ENCODE assay signal across 17 cellular contexts in the genomic region with DNA sequence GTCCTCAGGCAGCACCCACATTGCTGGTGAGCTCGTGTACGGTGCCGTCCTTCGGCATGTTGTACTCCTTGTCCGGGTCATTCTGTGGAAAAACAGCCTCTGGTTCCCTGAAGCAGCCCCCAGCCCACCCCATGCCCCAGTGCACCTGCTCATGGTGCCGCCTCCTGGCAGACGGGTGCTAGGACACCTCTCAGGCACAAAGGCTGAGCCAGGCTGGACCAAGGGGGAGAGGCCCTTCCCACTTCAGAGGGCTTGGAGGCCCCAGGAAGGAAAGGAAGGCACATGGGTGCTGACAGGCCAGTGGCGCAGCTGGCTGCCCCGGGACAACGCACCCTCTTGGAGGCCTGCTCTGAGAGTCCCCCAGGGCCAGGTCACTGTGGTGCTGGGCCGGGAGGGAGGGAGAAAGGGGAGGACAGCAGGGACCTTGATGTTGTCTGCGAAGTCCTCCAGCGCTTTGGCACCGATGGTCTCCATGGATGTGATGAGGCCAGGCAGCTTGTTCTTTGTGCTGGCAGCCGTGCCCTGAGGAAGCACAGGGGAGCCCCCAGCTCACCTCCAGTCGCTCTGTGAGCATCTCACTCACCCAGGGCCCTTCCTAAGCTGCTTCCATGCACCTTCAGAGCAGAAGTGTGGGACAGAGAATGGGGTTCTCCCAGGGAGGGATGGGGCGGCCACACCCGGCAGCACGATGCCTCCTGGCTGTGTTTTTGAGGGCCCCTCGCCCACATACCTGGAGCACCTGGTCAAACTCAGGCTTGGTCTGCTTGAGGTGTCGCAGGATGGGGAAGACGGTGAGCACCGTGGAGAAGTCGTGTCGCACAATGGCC. TPM values are rescaled to one million over a fixed set of nuclear protein-coding genes. Genes with fewer than 3 reads are reported as not detected.
DNase-seq lines count a peak whose midpoint lies in the region; ATAC-seq and TF ChIP-seq lines count a peak whose summit lies in the region.
"Had no signal": no experiment of that assay in that cellular context is flagged by ENCODE, and none has a peak within 500 bp of the region (broad histone marks: within the 10 kb centered on the region; RNA-seq: fewer than 3 reads in every experiment).

No MANE protein-coding gene starts in this region.

- no TSS peak for BruUV-seq in PC-3 (replicated peaks; lab: Mats Ljungman, UMichigan)
- no TSS peak for BruUV-seq in MCF 10A (replicated peaks; lab: Mats Ljungman, UMichigan)

- no peak overlapping the region for H3K4me3 Mint-ChIP-seq in MCF 10A (ENCODE audit: unreplicated experiment)
- H3K4me3 Mint-ChIP-seq: activated CD4-positive, alpha-beta memory T cell treated with anti-CD3 and anti-CD28 coated beads for 36 hours had no signal

- CTCF ChIA-PET in PC-3 (lab: Charles Lee), result no interaction called here
- CTCF ChIA-PET in MCF 10A (lab: Yijun Ruan, JAX), result no interaction called here

- no peak for DNase-seq in PC-3
- peak; percentile 79 for DNase-seq in iPS-NIHi11 (ENCODE audit: low spot score)
- no peak for DNase-seq in MCF 10A (ENCODE audit: unreplicated experiment)
- no peak for DNase-seq in A172 (ENCODE audit: low spot score)
- DNase-seq: activated CD4-positive, alpha-beta memory T cell treated with anti-CD3 and anti-CD28 coated beads for 36 hours; central memory CD4-positive, alpha-beta T cell; HCEC 1CT; left ventricle myocardium superior; NCI-H1436; NCI-H446 treated with DMSO at 0.1 percent for 48 hours; stimulated activated naive CD4-positive, alpha-beta T cell; trophoblast cell had no signal

- H3K36me3 Mint-ChIP-seq in MCF 10A (ENCODE audit: insufficient read depth, unreplicated experiment), result peaks cover 32% of the 10 kb centered on the region

- H3K4me3 ChIP-seq in PC-3 (ENCODE audit: low read length), result no peak overlapping the region

- H2AFZ ChIP-seq in PC-3 (ENCODE audit: low read length), result no peak overlapping the region

- POLR2A ChIA-PET in PC-3 (lab: Charles Lee; ENCODE audit: unreplicated experiment), result no interaction called here
- POLR2A ChIA-PET in MCF 10A (lab: Yijun Ruan, JAX), result no interaction called here

- no peaks in the 10 kb centered on the region for H3K9me3 Mint-ChIP-seq in MCF 10A (ENCODE audit: unreplicated experiment)
- H3K9me3 Mint-ChIP-seq: activated CD4-positive, alpha-beta memory T cell treated with anti-CD3 and anti-CD28 coated beads for 36 hours had no signal

- H3K27ac ChIP-seq in 22Rv1, result no peak overlapping the region
- no peak overlapping the region for H3K27ac ChIP-seq in PC-3 (ENCODE audit: low read length)

- H3K4me2 ChIP-seq in PC-3 (ENCODE audit: low read length), result no peak overlapping the region

- H3K27me3 Mint-ChIP-seq in MCF 10A (ENCODE audit: insufficient read depth, unreplicated experiment), result no peaks in the 10 kb centered on the region
- H3K27me3 Mint-ChIP-seq: activated CD4-positive, alpha-beta memory T cell treated with anti-CD3 and anti-CD28 coated beads for 36 hours had no signal

- TF ChIP-seq CTCF in 22Rv1 (IDR thresholded peaks at IDR 0.05) (peak; percentile 9; the same call in 1 of the 2 replicates), GM12873 (IDR thresholded peaks at IDR 0.05; ENCODE audit: insufficient read depth, low read depth, low read length, missing control alignments) (peak; percentile 19), PC-3 (conservative IDR thresholded peaks at IDR 0.05; ENCODE audit: low read depth, low read length) (peak; percentile 31; the same call in 1 of the 2 replicates), MCF 10A (IDR thresholded peaks at IDR 0.05; ENCODE audit: unreplicated experiment) (no peak)

- peaks cover 64% of the 10 kb centered on the region for H3K36me3 ChIP-seq in PC-3 (ENCODE audit: low read depth, low read length)

- no peaks in the 10 kb centered on the region for H3K4me1 ChIP-seq in PC-3 (ENCODE audit: insufficient read depth, low read length)

- no peaks in the 10 kb centered on the region for H3K4me1 Mint-ChIP-seq in MCF 10A (ENCODE audit: insufficient read depth, unreplicated experiment)

- H3K9ac ChIP-seq in PC-3 (ENCODE audit: low read length), result no peak overlapping the region

- no peaks in the 10 kb centered on the region for H3F3A ChIP-seq in PC-3 (ENCODE audit: low read length, unreplicated experiment)

- no peaks in the 10 kb centered on the region for H4K20me1 ChIP-seq in PC-3 (ENCODE audit: low read length)

- no peaks in the 10 kb centered on the region for H3K27me3 ChIP-seq in PC-3 (ENCODE audit: low read length)

- ATAC-seq in PC-3 (peak; percentile 44; the same call in 1 of the 2 replicates), HG02840 (IDR thresholded peaks at IDR 0.05; ENCODE audit: low FRiP score, unreplicated experiment) (no peak), GM21360 (IDR thresholded peaks at IDR 0.05; ENCODE audit: unreplicated experiment) (no peak)
- ATAC-seq: left ventricle myocardium superior had no signal

- no peak overlapping the region for H3K27ac Mint-ChIP-seq in MCF 10A (ENCODE audit: low read depth, unreplicated experiment)
- H3K27ac Mint-ChIP-seq: activated CD4-positive, alpha-beta memory T cell treated with anti-CD3 and anti-CD28 coated beads for 36 hours had no signal

- intact Hi-C loops in PC-3 (cut with micrococcal nuclease) (no loop called here), MCF 10A (cut with micrococcal nuclease) (no loop called here)

- H3K9me3 ChIP-seq in PC-3 (ENCODE audit: low read length), result no peaks in the 10 kb centered on the region

- H3K9me2 ChIP-seq in PC-3 (replicated peaks; ENCODE audit: low read length), result no peaks in the 10 kb centered on the region

- H3K79me2 ChIP-seq in PC-3 (ENCODE audit: low read length), result no peaks in the 10 kb centered on the region

RNA-seq across cellular contexts. Expression of a gene that starts 9.3 kb away (rescaled TPM):
- 0.11 TPM in 1 of 2 replicates, not detected in the other for total RNA-seq in PC-3 (2014; rRNA removed)
- total RNA-seq in MCF 10A (2022), result not detected in 2 replicates
- total RNA-seq in A172 (2014; rRNA removed; shearing (Covaris generic)), result not detected in 2 replicates
- total RNA-seq: fibroblast of villous mesenchyme, left ventricle myocardium superior had no signal

RNA-seq across cellular contexts. Expression of a gene that starts 13.7 kb away (rescaled TPM):
- total RNA-seq in PC-3 (2014; rRNA removed) (0.69 and 2.2 TPM in 2 replicates), MCF 10A (2022) (0.37 TPM in 1 of 2 replicates, not detected in the other)
- total RNA-seq in A172 (2014; rRNA removed; shearing (Covaris generic)), result 0.19 TPM in 1 of 2 replicates, not detected in the other
- total RNA-seq: fibroblast of villous mesenchyme, left ventricle myocardium superior had no signal

RNA-seq across cellular contexts. Expression of a gene that starts 15.3 kb away (rescaled TPM):
- total RNA-seq in PC-3 (2014; rRNA removed) (153 and 173 TPM in 2 replicates), MCF 10A (2022) (80.8 and 106 TPM in 2 replicates)
- 98.5 and 104 TPM in 2 replicates for total RNA-seq in A172 (2014; rRNA removed; shearing (Covaris generic))

RNA-seq across cellular contexts. Expression of a gene that starts 15.9 kb away (rescaled TPM):
- total RNA-seq in PC-3 (2014; rRNA removed) (60.8 and 71.4 TPM in 2 replicates), MCF 10A (2022) (80.8 and 106 TPM in 2 replicates)
- total RNA-seq in A172 (2014; rRNA removed; shearing (Covaris generic)), result 34.6 and 45.0 TPM in 2 replicates

RNA-seq across cellular contexts. Expression of a gene that starts 52.8 kb away (rescaled TPM):
- total RNA-seq in PC-3 (2014; rRNA removed) (0.26 and 0.69 TPM in 2 replicates), MCF 10A (2022) (not detected in 2 replicates)
- total RNA-seq in A172 (2014; rRNA removed; shearing (Covaris generic)), result not detected in 2 replicates
- total RNA-seq: fibroblast of villous mesenchyme, left ventricle myocardium superior had no signal
